In genomic region chr3:14357463-14357862, GRCh38 we compare ENCODE assay signal across 17 cellular contexts. TPM values are rescaled to one million over a fixed set of nuclear protein-coding genes. Genes with fewer than 3 reads are reported as not detected.
A peak's percentile ranks its signal among the peaks of the same experiment; 100 is the strongest.
DNase-seq lines count a peak whose midpoint lies in the region; FAIRE-seq lines count a peak whose summit lies in the region.
"Had no signal": no experiment of that assay in that cellular context is flagged by ENCODE, and none has a peak within 500 bp of the region (broad histone marks: within the 10 kb centered on the region; RNA-seq: fewer than 3 reads in every experiment).

No MANE protein-coding gene starts in this region.

- peak; percentile 63 for FAIRE-seq in urothelium cell line (lab: Jason Lieb, UNC)
- FAIRE-seq: G401.6, GM12892, H1 had no signal

- H3K79me1 ChIP-seq in mesenchymal stem cell (replicated peaks; ENCODE audit: low read length, poor library complexity, severe bottlenecking): no peaks in the 10 kb centered on the region

- H3K9me3 ChIP-seq in SJCRH30 (replicated peaks) (no peaks in the 10 kb centered on the region), mesenchymal stem cell (ENCODE audit: control insufficient read depth, low read length) (no peaks in the 10 kb centered on the region)
- H3K9me3 ChIP-seq: Caco-2 had no signal

- no peak overlapping the region for H2BK5ac ChIP-seq in mesenchymal stem cell (ENCODE audit: low read depth, low read length, poor library complexity, severe bottlenecking)

- no peak overlapping the region for H2BK15ac ChIP-seq in mesenchymal stem cell (ENCODE audit: low read depth, poor library complexity, severe bottlenecking)

- H4K91ac ChIP-seq in mesenchymal stem cell (ENCODE audit: low read length): no peak overlapping the region

- peak overlapping the region; percentile 0 to 60 for H2BK12ac ChIP-seq in mesenchymal stem cell (ENCODE audit: low read length in 2 of 2)

- H2AK5ac ChIP-seq in mesenchymal stem cell (ENCODE audit: low read length, severe bottlenecking): peak overlapping the region; percentile 7

- no peak overlapping the region for H3K14ac ChIP-seq in mesenchymal stem cell (ENCODE audit: low read length in 2 of 2)

- H3K27ac ChIP-seq in SJCRH30 (no peak overlapping the region; the same call in 1 of the 2 replicates), mesenchymal stem cell (ENCODE audit: low read length, poor library complexity, severe bottlenecking) (no peak overlapping the region)
- H3K27ac ChIP-seq: GM23248 had no signal

- H3K18ac ChIP-seq in mesenchymal stem cell (ENCODE audit: low read depth in 1 of 2, low read length in 2 of 2): no peak overlapping the region

- H3K23ac ChIP-seq in mesenchymal stem cell (ENCODE audit: low read length in 2 of 2): no peak overlapping the region

- no peaks in the 10 kb centered on the region for H3K27me3 ChIP-seq in SJCRH30
- H3K27me3 ChIP-seq in mesenchymal stem cell (ENCODE audit: control insufficient read depth in 1 of 2, insufficient read depth in 1 of 2, low read length in 2 of 2): peaks cover 0 to 65% of the 10 kb centered on the region in 2 experiments

- H3K9ac ChIP-seq in mesenchymal stem cell (ENCODE audit: low read length): no peak overlapping the region

- no peak overlapping the region for H4K8ac ChIP-seq in mesenchymal stem cell (ENCODE audit: low read length)

- no peak overlapping the region for H3K4ac ChIP-seq in mesenchymal stem cell (ENCODE audit: low read depth in 1 of 2, low read length in 2 of 2)

- H3K4me3 ChIP-seq in SJCRH30: no peak overlapping the region
- H3K4me3 ChIP-seq in mesenchymal stem cell (ENCODE audit: insufficient read depth in 1 of 2, low read depth in 1 of 2, low read length in 2 of 2): no peak overlapping the region
- H3K4me3 ChIP-seq: GM23248 had no signal

- H3K36me3 ChIP-seq in SJCRH30 (no peaks in the 10 kb centered on the region), mesenchymal stem cell (ENCODE audit: control insufficient read depth in 1 of 2, insufficient read depth in 2 of 2, low read depth in 1 of 2, low read length in 2 of 2) (no peaks in the 10 kb centered on the region)

- DNase-seq in SJCRH30: peak; percentile 53 to 70
- peak; percentile 40 for DNase-seq in mesenchymal stem cell
- no peak for DNase-seq in urothelium cell line (ENCODE audit: low spot score)
- no peak for DNase-seq in HUDEP-2 (lab: John Stamatoyannopoulos, UW; ENCODE audit: unreplicated experiment in 76 of 76)
- DNase-seq in stimulated activated CD4-positive, alpha-beta T cell treated with anti-CD3 and anti-CD28 coated beads, Interleukin-4, amount 100 ng/mL, for 24 hours: no peak
- no peak for DNase-seq in activated naive CD4-positive, alpha-beta T cell treated with anti-CD3 and anti-CD28 coated beads, Interleukin-2, amount 50 U/mL, for 16 hours
- DNase-seq: C1 segment of cervical spinal cord; Caco-2; CD4-positive, alpha-beta memory T cell; DMS153; DND-41; GM23248; H7; HCEC 1CT had no signal

- no peak overlapping the region for H2BK120ac ChIP-seq in mesenchymal stem cell (ENCODE audit: low read depth, low read length)

- H3K4me1 ChIP-seq in SJCRH30: peaks cover 44% of the 10 kb centered on the region
- H3K4me1 ChIP-seq in mesenchymal stem cell (ENCODE audit: control insufficient read depth, insufficient read depth, low read depth, low read length): peaks cover 37% of the 10 kb centered on the region
- H3K4me1 ChIP-seq: Caco-2 had no signal

- no peak overlapping the region for H2AFZ ChIP-seq in mesenchymal stem cell (ENCODE audit: low read depth, low read length)

- H3K4me2 ChIP-seq in mesenchymal stem cell (ENCODE audit: low read length, poor library complexity, severe bottlenecking): no peak overlapping the region

- 27% methylated on average over 1 of the region's 1 CpG for WGBS in mesenchymal stem cell

RNA-seq across cellular contexts. Expression of gene SLC6A6, which starts 44.9 kb away (rescaled TPM):
- 10.5 and 10.9 TPM in 2 replicates for total RNA-seq in SJCRH30 (2014; rRNA removed; shearing (Covaris generic))
- 34.8 TPM for polyA plus RNA-seq in mesenchymal stem cell (2013, experiment 1 of 2)
- polyA plus RNA-seq in mesenchymal stem cell (2013, experiment 2 of 2): 33.8 TPM

Comparison
In these comparisons a context has a peak if more than half of its experiments do, and no peak if none do; other contexts are left out.
1. DNase-seq: peak in SJCRH30 (2 of 2) and mesenchymal stem cell (single experiment); none in urothelium cell line (single experiment), HUDEP-2 (0 of 76), stimulated activated CD4-positive, alpha-beta T cell treated with anti-CD3 and anti-CD28 coated beads, Interleukin-4, amount 100 ng/mL, for 24 hours (single experiment) and activated naive CD4-positive, alpha-beta T cell treated with anti-CD3 and anti-CD28 coated beads, Interleukin-2, amount 50 U/mL, for 16 hours (single experiment).